In genomic region chr2:24410976-24411375, GRCh38 we compare ENCODE assay signal across 17 cellular contexts. TPM values are rescaled to one million over a fixed set of nuclear protein-coding genes. Genes with fewer than 3 reads are reported as not detected.
A peak's percentile ranks its signal among the peaks of the same experiment; 100 is the strongest.
DNase-seq lines count a peak whose midpoint lies in the region; ATAC-seq, FAIRE-seq and TF ChIP-seq lines count a peak whose summit lies in the region.
"Had no signal": no experiment of that assay in that cellular context is flagged by ENCODE, and none has a peak within 500 bp of the region (broad histone marks: within the 10 kb centered on the region; RNA-seq: fewer than 3 reads in every experiment).

No MANE protein-coding gene starts in this region.

- DNase-seq in LHCN-M2 (ENCODE audit: low read depth) (peak; percentile 79), GM12878 (ENCODE audit: low read depth, low spot score) (no peak), myocyte (ENCODE audit: low read depth) (peak; percentile 85), SIG-M5 treated with dmso at 0.1 percent for 504 hours (lab: John Stamatoyannopoulos, UW; ENCODE audit: unreplicated experiment) (no peak)
- DNase-seq in stimulated activated CD4-positive, alpha-beta T cell treated with anti-CD3 and anti-CD28 coated beads, Interleukin-12 subunit alpha, Interleukin-12 subunit beta, amount 100 ng/mL, for 4 hours: no peak
- DNase-seq in naive thymus-derived CD4-positive, alpha-beta T cell: no peak
- DNase-seq: C1 segment of cervical spinal cord; NCI-H1105 treated with DMSO at 0.1 percent for 48 hours; NCI-H187; NCI-H2171; NCI-H510A; NK-92 treated with Interleukin-12 subunit alpha and Interleukin-12 subunit beta, amount 100 ng/mL, for 24 hours; SK-N-SH had no signal

- no peak overlapping the region for H3K4me2 ChIP-seq in GM12878 (ENCODE audit: control insufficient read depth, insufficient read depth)
- H3K4me2 ChIP-seq: SK-N-SH had no signal

- no peak for TF ChIP-seq EP300 in GM12878 (IDR thresholded peaks at IDR 0.05; ENCODE audit: borderline replicate concordance in 1 of 2, control insufficient read depth in 1 of 2, low read depth in 2 of 2, low read length in 2 of 2)

- no peaks in the 10 kb centered on the region for H3K36me3 ChIP-seq in GM12878 (ENCODE audit: control insufficient read depth in 2 of 2, insufficient read depth in 2 of 2, low read length in 1 of 2)
- H3K36me3 ChIP-seq in naive thymus-derived CD4-positive, alpha-beta T cell (ENCODE audit: control insufficient read depth in 2 of 3, insufficient read depth in 3 of 3, low read length in 3 of 3): no peaks in the 10 kb centered on the region

- H3K9ac ChIP-seq in GM12878 (ENCODE audit: control insufficient read depth, insufficient read depth, low read length): no peak overlapping the region
- H3K9ac ChIP-seq: SK-N-SH had no signal

- no peaks in the 10 kb centered on the region for H3K9me3 Mint-ChIP-seq in naive thymus-derived CD4-positive, alpha-beta T cell

- no TSS peak for BruUV-seq in GM12878 (replicated peaks; lab: Mats Ljungman, UMichigan)

- FAIRE-seq in GM12878 (lab: Jason Lieb, UNC): no peak
- FAIRE-seq: GM12891, GM19239 had no signal

- no peak for TF ChIP-seq POLR2A in GM12878 (IDR thresholded peaks at IDR 0.05; ENCODE audit: low read depth, low read length)

- H3K4me3 ChIP-seq in GM12878: no peak overlapping the region
- H3K4me3 ChIP-seq in naive thymus-derived CD4-positive, alpha-beta T cell (ENCODE audit: low read length): no peak overlapping the region

- no peaks in the 10 kb centered on the region for H3K4me1 Mint-ChIP-seq in naive thymus-derived CD4-positive, alpha-beta T cell

- SMC1A ChIA-PET in GM12878 (lab: Charles Lee; ENCODE audit: uncharacterized antibody, unreplicated experiment): interaction anchor here (0.7 to 3.9 kb wide), 20 partner anchors 10 to 785 kb away, joined by 3 to 55 read pairs (median 4); no protein-coding TSS in a partner anchor

- TF ChIP-seq CTCF in C4-2B (conservative IDR thresholded peaks at IDR 0.05): no peak
- no peak for TF ChIP-seq CTCF in GM12878 (IDR thresholded peaks at IDR 0.05 in 2 of 3, conservative IDR thresholded peaks at IDR 0.05 in 1 of 3; ENCODE audit: control insufficient read depth in 2 of 3, extremely low read depth in 1 of 3, insufficient read depth in 1 of 3, low read depth in 3 of 3, low read length in 3 of 3)

- H3K27me3 Mint-ChIP-seq in naive thymus-derived CD4-positive, alpha-beta T cell: peaks cover 2 to 15% (median 6%) of the 10 kb centered on the region in 5 donors

- no peak overlapping the region for H3K4me3 Mint-ChIP-seq in naive thymus-derived CD4-positive, alpha-beta T cell

- H3K79me2 ChIP-seq in GM12878 (ENCODE audit: control insufficient read depth, insufficient read depth, low read length): no peaks in the 10 kb centered on the region

- POLR2A ChIA-PET in GM12878 (lab: Charles Lee): no interaction called here
- POLR2A ChIA-PET in naive thymus-derived CD4-positive, alpha-beta T cell (lab: Charles Lee): no interaction called here

- H3K36me3 Mint-ChIP-seq in naive thymus-derived CD4-positive, alpha-beta T cell: no peaks in the 10 kb centered on the region

- H3K4me1 ChIP-seq in GM12878 (ENCODE audit: control insufficient read depth, insufficient read depth, low read length): no peaks in the 10 kb centered on the region
- H3K4me1 ChIP-seq in naive thymus-derived CD4-positive, alpha-beta T cell (ENCODE audit: control insufficient read depth in 2 of 2, insufficient read depth in 2 of 2, low read length in 2 of 2): no peaks in the 10 kb centered on the region

- no peaks in the 10 kb centered on the region for H3K27me3 ChIP-seq in GM12878 (replicated peaks in 1 of 2; ENCODE audit: control insufficient read depth in 2 of 2, insufficient read depth in 2 of 2, low read length in 1 of 2)
- no peaks in the 10 kb centered on the region for H3K27me3 ChIP-seq in naive thymus-derived CD4-positive, alpha-beta T cell (ENCODE audit: control insufficient read depth in 2 of 2, insufficient read depth in 2 of 2, low read length in 2 of 2)

- no peak for TF ChIP-seq RAD21 in GM12878 (IDR thresholded peaks at IDR 0.05; ENCODE audit: insufficient read depth, low read depth, low read length)

- H3K9me3 ChIP-seq in GM12878 (replicated peaks; ENCODE audit: control insufficient read depth, insufficient read depth, low read length): no peaks in the 10 kb centered on the region
- no peaks in the 10 kb centered on the region for H3K9me3 ChIP-seq in naive thymus-derived CD4-positive, alpha-beta T cell (ENCODE audit: control insufficient read depth in 2 of 3, low read length in 3 of 3)
- H3K9me3 ChIP-seq: SK-N-SH had no signal

- H2AFZ ChIP-seq in GM12878 (ENCODE audit: control insufficient read depth, low read depth, low read length): peak overlapping the region; percentile 24; the same call in 1 of the 2 replicates

- H3K27ac ChIP-seq in C4-2B: peak overlapping the region; percentile 40
- no peak overlapping the region for H3K27ac ChIP-seq in GM12878 (ENCODE audit: control insufficient read depth, insufficient read depth)
- no peak overlapping the region for H3K27ac ChIP-seq in naive thymus-derived CD4-positive, alpha-beta T cell (ENCODE audit: low read depth, low read length)

- no peak overlapping the region for H3K27ac Mint-ChIP-seq in naive thymus-derived CD4-positive, alpha-beta T cell

- intact Hi-C loops in GM12878 (cut with micrococcal nuclease; ENCODE audit: unreplicated experiment): loop anchor here (1.0 to 5.0 kb wide), 3 partner anchors 416 to 718 kb away; partner anchors contain the start of gene DNAJC27
- intact Hi-C loops in naive thymus-derived CD4-positive, alpha-beta T cell (cut with micrococcal nuclease): loop anchor here (1.0 to 5.0 kb wide), 7 partner anchors 81 to 786 kb away; partner anchors contain the start of genes DNAJC27 (in 1 of the 2) and NCOA1 (in 1 of the 2)

- WGBS in GM12878 (ENCODE audit: insufficient coverage, insufficient replicate concordance, low lambda C conversion rate, missing lambda C conversion rate): 88% methylated on average over 2 of the region's 2 CpGs

- CTCF ChIA-PET in GM12878 (lab: Yijun Ruan, JAX): interaction anchor here (0.8 to 4.2 kb wide), 29 partner anchors 12 to 723 kb away, joined by 3 to 124 read pairs (median 4); partner anchors contain the start of genes CENPO and PTRHD1
- CTCF ChIA-PET in naive thymus-derived CD4-positive, alpha-beta T cell (lab: Charles Lee): interaction anchor here (0.9 to 5.3 kb wide), 12 partner anchors 11 to 726 kb away, joined by 3 to 80 read pairs (median 4); no protein-coding TSS in a partner anchor

- no peak for ATAC-seq in GM12878
- ATAC-seq in HG03565 (IDR thresholded peaks at IDR 0.05; ENCODE audit: unreplicated experiment): no peak
- no peak for ATAC-seq in naive thymus-derived CD4-positive, alpha-beta T cell

- no peaks in the 10 kb centered on the region for H4K20me1 ChIP-seq in GM12878 (ENCODE audit: control insufficient read depth, insufficient read depth)

- RAD21 ChIA-PET in GM12878 (lab: Charles Lee; ENCODE audit: unreplicated experiment): interaction anchor here (0.8 to 3.1 kb wide), 13 partner anchors 9 to 755 kb away, joined by 3 to 66 read pairs (median 4); no protein-coding TSS in a partner anchor

- in situ Hi-C loops in GM12878 (cut with MboI): no loop called here

TF ChIP-seq in GM12878, 131 proteins besides CTCF, POLR2A, EP300 and RAD21 (continues in another document):
- TF ChIP-seq ZNF207 (IDR thresholded peaks at IDR 0.05; ENCODE audit: borderline replicate concordance) (no peak), SIX5 (IDR thresholded peaks at IDR 0.05; ENCODE audit: low read depth, low read length, severe bottlenecking) (no peak), ETV6 (conservative IDR thresholded peaks at IDR 0.05 in 1 of 2, IDR thresholded peaks at IDR 0.05 in 1 of 2; ENCODE audit: borderline replicate concordance in 1 of 2, low read depth in 1 of 2) (no peak), HDAC2 (IDR thresholded peaks at IDR 0.05) (no peak), TCF7 (IDR thresholded peaks at IDR 0.05; ENCODE audit: borderline replicate concordance) (no peak), MEF2B (IDR thresholded peaks at IDR 0.05; ENCODE audit: partially characterized antibody, poor library complexity, severe bottlenecking) (no peak)
- TF ChIP-seq, protein P1, sequence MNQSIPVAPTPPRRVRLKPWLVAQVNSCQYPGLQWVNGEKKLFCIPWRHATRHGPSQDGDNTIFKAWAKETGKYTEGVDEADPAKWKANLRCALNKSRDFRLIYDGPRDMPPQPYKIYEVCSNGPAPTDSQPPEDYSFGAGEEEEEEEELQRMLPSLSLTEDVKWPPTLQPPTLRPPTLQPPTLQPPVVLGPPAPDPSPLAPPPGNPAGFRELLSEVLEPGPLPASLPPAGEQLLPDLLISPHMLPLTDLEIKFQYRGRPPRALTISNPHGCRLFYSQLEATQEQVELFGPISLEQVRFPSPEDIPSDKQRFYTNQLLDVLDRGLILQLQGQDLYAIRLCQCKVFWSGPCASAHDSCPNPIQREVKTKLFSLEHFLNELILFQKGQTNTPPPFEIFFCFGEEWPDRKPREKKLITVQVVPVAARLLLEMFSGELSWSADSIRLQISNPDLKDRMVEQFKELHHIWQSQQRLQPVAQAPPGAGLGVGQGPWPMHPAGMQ (IDR thresholded peaks at IDR 0.05; ENCODE audit: borderline replicate concordance): no peak

RNA-seq across cellular contexts. Expression of gene ITSN2, which starts 50.6 kb away (rescaled TPM):
- total RNA-seq in LHCN-M2 (2014; rRNA removed) (13.8 and 20.8 TPM in 2 replicates), GM12878 (2014; rRNA removed) (43.9 and 53.0 TPM in 2 replicates), GM12878 (2014; rRNA removed; fragmentation: Illumina TruSeq; extraction: Trizol) (52.7 and 54.9 TPM in 2 replicates), GM12878 (2021) (65.1 and 70.1 TPM in 2 replicates), myocyte (27.4 and 28.2 TPM in 2 replicates)
- polyA plus RNA-seq in LHCN-M2 (2012): 5.4 TPM
- total RNA-seq in GM12878 (2013; cell fraction: nucleolus; rRNA removed): 276 and 309 TPM in 2 replicates
- polyA plus RNA-seq in GM12878 (2011; ENCODE audit: low read depth): 22.9 TPM
- polyA plus RNA-seq in GM12878 (2011; rRNA removed) (80.0 and 87.9 TPM in 2 replicates), GM12878 (2014; fragmentation: Illumina TruSeq; extraction: Trizol) (57.4 and 69.9 TPM in 2 replicates), GM12878 (2014; fragmentation: Nextera tagmentation; extraction: Ambion mirVana) (10 to 100 TPM; 20.5 to 24.3 TPM), GM12878 (2014; rRNA removed) (41.8 and 47.8 TPM in 2 replicates), GM12878 (2016; fragmentation: Nextera tagmentation; extraction: Ambion mirVana) (10 to 100 TPM; 56.6 to 58.1 TPM)
- 50.0 and 89.8 TPM in 2 replicates for polyA plus RNA-seq in GM12878 (2011; cell fraction: cytosol; rRNA removed)
- 100 and 104 TPM in 2 replicates for polyA plus RNA-seq in GM12878 (2011; cell fraction: nucleus; rRNA removed)
- polyA plus RNA-seq in GM12878 (2012): 37.9 and 40.1 TPM in 2 replicates
- polyA minus RNA-seq in GM12878 (2011; rRNA and poly(A)+ RNA removed): 89.4 and 131 TPM in 2 replicates
- polyA minus RNA-seq in GM12878 (2011; cell fraction: cytosol; rRNA and poly(A)+ RNA removed): 30.5 and 30.8 TPM in 2 replicates
- 53.2 and 83.5 TPM in 2 replicates for polyA minus RNA-seq in GM12878 (2011; cell fraction: nucleus; rRNA and poly(A)+ RNA removed)
- 8.2 TPM for polyA plus RNA-seq in myocyte (2012)
- total RNA-seq in naive thymus-derived CD4-positive, alpha-beta T cell: 100 to 1,000 TPM in 3 of 5 experiments, 10 to 100 TPM in 2; 79.2 to 133 (median 106) TPM
- 10 to 100 TPM; 53.0 to 70.8 TPM for polyA plus RNA-seq in naive thymus-derived CD4-positive, alpha-beta T cell

Comparison
In these comparisons a context has a peak if more than half of its experiments do, and no peak if none do; other contexts are left out.
1. DNase-seq: peak in LHCN-M2 (single experiment) and myocyte (single experiment); none in GM12878 (single experiment), stimulated activated CD4-positive, alpha-beta T cell treated with anti-CD3 and anti-CD28 coated beads, Interleukin-12 subunit alpha, Interleukin-12 subunit beta, amount 100 ng/mL, for 4 hours (single experiment), SIG-M5 treated with dmso at 0.1 percent for 504 hours (single experiment) and naive thymus-derived CD4-positive, alpha-beta T cell (0 of 9).